9 cellular contexts compared by ENCODE assay signal in genomic region chr3:188244395-188244861, GRCh38.
DNase-seq lines count a peak whose midpoint lies in the region; ATAC-seq and TF ChIP-seq lines count a peak whose summit lies in the region.
"Had no signal": no experiment of that assay in that cellular context is flagged by ENCODE, and none has a peak within 500 bp of the region (broad histone marks: within the 10 kb centered on the region; RNA-seq: fewer than 3 reads in every experiment).

No MANE protein-coding gene starts in this region.

- peak overlapping the region in 2 of 4 donors; percentile 0 to 24 for H3K4me3 Mint-ChIP-seq in IgD-negative memory B cell
- no peak overlapping the region for H3K4me3 Mint-ChIP-seq in endothelial cell (ENCODE audit: unreplicated experiment)

- no peaks in the 10 kb centered on the region for H3K9me3 ChIP-seq in muscle layer of duodenum (ENCODE audit: control insufficient read depth in 1 of 2, low read length in 2 of 2)
- H3K9me3 ChIP-seq in aorta (ENCODE audit: control insufficient read depth, low read length) = no peaks in the 10 kb centered on the region
- H3K9me3 ChIP-seq: pancreas had no signal

- H3K4me1 ChIP-seq in muscle layer of duodenum (ENCODE audit: control insufficient read depth in 1 of 2, insufficient read depth in 2 of 2, low read length in 2 of 2) = peaks cover 9 to 34% of the 10 kb centered on the region in 2 donors
- H3K4me1 ChIP-seq in aorta (ENCODE audit: control insufficient read depth in 1 of 2, insufficient read depth in 2 of 2, low read length in 2 of 2) = peaks cover 7 to 8% of the 10 kb centered on the region in 2 donors

- intact Hi-C loops in aorta (cut with DNase I) = no loop called here

- in situ Hi-C loops in brain microvascular endothelial cell (cut with HindIII; ENCODE audit: low pct_ligation_motif_present, low sequenced_read_pairs) = no loop called here

- peak; percentile 60 for DNase-seq in AG20443 (ENCODE audit: low spot score)
- peak; percentile 58 for DNase-seq in brain microvascular endothelial cell
- no peak for DNase-seq in endothelial cell (ENCODE audit: low spot score)
- DNase-seq in SKM-1 (lab: John Stamatoyannopoulos, UW; ENCODE audit: unreplicated experiment) = no peak
- no peak for DNase-seq in COR-L47 (lab: John Stamatoyannopoulos, UW)
- no peak for DNase-seq in aorta
- DNase-seq: pancreas had no signal

- peaks cover 7% of the 10 kb centered on the region for H3K27me3 Mint-ChIP-seq in IgD-negative memory B cell
- peaks cover 2% of the 10 kb centered on the region for H3K27me3 Mint-ChIP-seq in endothelial cell (ENCODE audit: unreplicated experiment)

- peak overlapping the region in 2 of 3 donors; percentile 13 to 87 for H3K27ac Mint-ChIP-seq in IgD-negative memory B cell
- H3K27ac Mint-ChIP-seq in endothelial cell (ENCODE audit: unreplicated experiment) = no peak overlapping the region

- H3K4me1 Mint-ChIP-seq in IgD-negative memory B cell (peaks cover 30 to 46% (median 38%) of the 10 kb centered on the region in 3 donors), endothelial cell (ENCODE audit: unreplicated experiment) (peaks cover 9% of the 10 kb centered on the region)

- H3K36me3 Mint-ChIP-seq in IgD-negative memory B cell = peaks cover 2% of the 10 kb centered on the region
- peaks cover 3% of the 10 kb centered on the region for H3K36me3 Mint-ChIP-seq in endothelial cell (ENCODE audit: low read depth, unreplicated experiment)

- H3K27me3 ChIP-seq in brain microvascular endothelial cell (replicated peaks) (no peaks in the 10 kb centered on the region), muscle layer of duodenum (ENCODE audit: low read depth, low read length) (no peaks in the 10 kb centered on the region), aorta (ENCODE audit: control insufficient read depth in 1 of 2, insufficient read depth in 2 of 2, low read length in 1 of 2) (no peaks in the 10 kb centered on the region)
- H3K27me3 ChIP-seq: pancreas had no signal

- peaks cover 2% of the 10 kb centered on the region for H3K36me3 ChIP-seq in brain microvascular endothelial cell (replicated peaks)
- no peaks in the 10 kb centered on the region for H3K36me3 ChIP-seq in muscle layer of duodenum (ENCODE audit: control insufficient read depth in 1 of 2, insufficient read depth in 2 of 2, low read length in 2 of 2)
- H3K36me3 ChIP-seq in aorta (ENCODE audit: control insufficient read depth in 1 of 2, insufficient read depth in 2 of 2, low read length in 1 of 2) = peaks cover 0 to 1% of the 10 kb centered on the region in 2 donors
- H3K36me3 ChIP-seq: pancreas had no signal

- H3K27ac ChIP-seq in brain microvascular endothelial cell (peak overlapping the region; percentile 75), muscle layer of duodenum (ENCODE audit: low read length) (peak overlapping the region; percentile 48), aorta (ENCODE audit: low read depth in 1 of 2, low read length in 2 of 2) (no peak overlapping the region)
- H3K27ac ChIP-seq: pancreas had no signal

- TF ChIP-seq CTCF in brain microvascular endothelial cell (IDR thresholded peaks at IDR 0.05; ENCODE audit: low read depth, low read length, missing control alignments) = no peak
- TF ChIP-seq CTCF in endothelial cell (IDR thresholded peaks at IDR 0.05; ENCODE audit: unreplicated experiment) = no peak

- H3K4me3 ChIP-seq in brain microvascular endothelial cell (ENCODE audit: low read depth, low read length) (no peak overlapping the region), muscle layer of duodenum (ENCODE audit: low read depth in 1 of 2, low read length in 2 of 2) (no peak overlapping the region), aorta (ENCODE audit: low read length in 2 of 2) (no peak overlapping the region)
- H3K4me3 ChIP-seq: pancreas had no signal

- H3K9me3 Mint-ChIP-seq in IgD-negative memory B cell (no peaks in the 10 kb centered on the region), endothelial cell (ENCODE audit: unreplicated experiment) (no peaks in the 10 kb centered on the region)

- 59 to 68% methylated on average over 2 of the region's 2 CpGs for WGBS in aorta, 2 donors

- no peak for ATAC-seq in aorta (ENCODE audit: low FRiP score)

Comparison
In these comparisons a context has a peak if more than half of its experiments do, and no peak if none do; other contexts are left out.
1. DNase-seq: peak in AG20443 (single experiment) and brain microvascular endothelial cell (single experiment); none in endothelial cell (single experiment), SKM-1 (single experiment), COR-L47 (single experiment) and aorta (0 of 2).
2. H3K27ac ChIP-seq: peak in brain microvascular endothelial cell (single experiment) and muscle layer of duodenum (single experiment); none in aorta (0 of 2).